8 cellular contexts compared by ENCODE assay signal in the genomic region with DNA sequence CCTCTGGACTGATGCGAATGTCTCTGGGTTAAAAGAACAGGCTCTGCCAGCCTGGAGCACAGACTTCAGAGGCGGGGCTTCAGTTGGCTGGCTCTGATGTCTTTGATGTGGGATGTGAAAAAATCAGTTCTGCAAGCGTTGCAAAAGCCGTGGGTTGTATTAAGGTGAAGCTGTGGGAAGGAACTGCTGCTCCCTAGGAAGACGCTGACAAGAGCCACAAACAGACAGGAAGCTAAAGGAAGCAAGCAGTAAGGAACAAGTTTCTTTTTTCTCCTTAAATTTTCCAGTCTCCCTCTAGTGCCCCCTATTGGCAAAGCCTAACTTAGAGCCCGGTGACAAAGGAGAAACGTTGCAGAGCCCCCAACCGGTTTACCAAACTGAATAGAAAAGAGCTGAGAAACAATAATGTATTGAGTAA.
DNase-seq lines count a peak whose midpoint lies in the region; ATAC-seq and TF ChIP-seq lines count a peak whose summit lies in the region.

No MANE protein-coding gene starts in this region.

- no peak for TF ChIP-seq EP300 in stomach (IDR thresholded peaks at IDR 0.05)

- H3K4me1 ChIP-seq in cardiac muscle cell (ENCODE audit: low read depth): no peaks in the 10 kb centered on the region
- H3K4me1 ChIP-seq in upper lobe of right lung: no peaks in the 10 kb centered on the region
- peaks cover 0 to 5% (median 0%) of the 10 kb centered on the region in 4 donors for H3K4me1 ChIP-seq in stomach

- intact Hi-C loops in Right ventricle myocardium superior (cut with DNase I): no loop called here
- intact Hi-C loops in upper lobe of right lung (cut with DNase I): no loop called here
- intact Hi-C loops in stomach (cut with DNase I; ENCODE audit: low total_unique reads): no loop called here

- H3K27me3 ChIP-seq in cardiac muscle cell: no peaks in the 10 kb centered on the region
- H3K27me3 ChIP-seq in upper lobe of right lung: no peaks in the 10 kb centered on the region
- H3K27me3 ChIP-seq in stomach: no peaks in the 10 kb centered on the region

- H3K4me3 ChIP-seq in cardiac muscle cell: no peak overlapping the region
- H3K4me3 ChIP-seq in upper lobe of right lung: no peak overlapping the region
- no peak overlapping the region for H3K4me3 ChIP-seq in stomach

- TF ChIP-seq CTCF in cardiac muscle cell (IDR thresholded peaks at IDR 0.05; ENCODE audit: low read depth, low read length) (peak; percentile 61), VCaP (conservative IDR thresholded peaks at IDR 0.05) (peak; percentile 80), upper lobe of right lung (IDR thresholded peaks at IDR 0.05) (peak; percentile 51), stomach (IDR thresholded peaks at IDR 0.05) (peak in 3 of 7 experiments; percentile 15 to 42 (median 40))

- no peak for ATAC-seq in Right ventricle myocardium superior (ENCODE audit: poor library complexity)
- ATAC-seq in upper lobe of right lung: peak; percentile 47
- no peak for ATAC-seq in HG03097 (IDR thresholded peaks at IDR 0.05; ENCODE audit: low FRiP score, unreplicated experiment)

- peak; percentile 30 to 60 for DNase-seq in cardiac muscle cell (ENCODE audit: low read depth in 1 of 2, low spot score in 1 of 2)
- no peak for DNase-seq in Right ventricle myocardium superior
- peak; percentile 61 for DNase-seq in inferior parietal cortex (ENCODE audit: extremely low spot score)
- no peak for DNase-seq in upper lobe of right lung
- no peak for DNase-seq in stimulated activated naive CD4-positive, alpha-beta T cell treated with Interleukin-2 at 50 U/mL for 16 hours (lab: John Stamatoyannopoulos, UW)
- DNase-seq in stomach: no peak

- WGBS in stomach, 5 donors: 4 to 10% (median 6%) methylated on average over 8 of the region's 8 CpGs

- H3K36me3 ChIP-seq in cardiac muscle cell (no peaks in the 10 kb centered on the region), upper lobe of right lung (no peaks in the 10 kb centered on the region), stomach (no peaks in the 10 kb centered on the region)

- H3K27ac ChIP-seq in cardiac muscle cell (no peak overlapping the region), VCaP (no peak overlapping the region), upper lobe of right lung (no peak overlapping the region), stomach (no peak overlapping the region)

- H3K9me3 ChIP-seq in cardiac muscle cell (ENCODE audit: low read depth): no peaks in the 10 kb centered on the region
- H3K9me3 ChIP-seq in upper lobe of right lung: no peaks in the 10 kb centered on the region
- H3K9me3 ChIP-seq in stomach: no peaks in the 10 kb centered on the region

- TF ChIP-seq POLR2A in stomach (IDR thresholded peaks at IDR 0.05): no peak

Comparison
In these comparisons a context has a peak if more than half of its experiments do, and no peak if none do; other contexts are left out.
1. DNase-seq: peak in cardiac muscle cell (2 of 2) and inferior parietal cortex (single experiment); none in Right ventricle myocardium superior (single experiment), upper lobe of right lung (single experiment), stimulated activated naive CD4-positive, alpha-beta T cell treated with Interleukin-2 at 50 U/mL for 16 hours (single experiment) and stomach (single experiment).